Comparison of ENCODE assay signal across 8 cellular contexts in genomic region chr11:45146072-45147016, GRCh38. TPM values are rescaled to one million over a fixed set of nuclear protein-coding genes. Genes with fewer than 3 reads are reported as not detected.
DNase-seq lines count a peak whose midpoint lies in the region; ATAC-seq and TF ChIP-seq lines count a peak whose summit lies in the region.

Gene PRDM11 (plus strand): TSS chr11:45146639. CDS start chr11:45181767, 35,128 bp downstream.

- H3K9me3 ChIP-seq in DND-41 (ENCODE audit: insufficient read depth, low read length, severe bottlenecking) = no peaks in the 10 kb centered on the region
- no peaks in the 10 kb centered on the region for H3K9me3 ChIP-seq in ascending aorta
- H3K9me3 ChIP-seq in right cardiac atrium (ENCODE audit: control insufficient read depth, low read length) = no peaks in the 10 kb centered on the region

- H3K27me3 ChIP-seq in DND-41 (ENCODE audit: insufficient read depth, low read length, poor library complexity) (peaks cover 30% of the 10 kb centered on the region), ascending aorta (no peaks in the 10 kb centered on the region), right cardiac atrium (ENCODE audit: control insufficient read depth, insufficient read depth) (no peaks in the 10 kb centered on the region)

- TF ChIP-seq CTCF in DND-41 (IDR thresholded peaks at IDR 0.05; ENCODE audit: borderline replicate concordance, extremely low read depth, low read length, poor library complexity, severe bottlenecking) = no peak
- no peak for TF ChIP-seq CTCF in ascending aorta (IDR thresholded peaks at IDR 0.05)

- H3K36me3 ChIP-seq in DND-41 (ENCODE audit: insufficient read depth, low read length) = no peaks in the 10 kb centered on the region
- no peaks in the 10 kb centered on the region for H3K36me3 ChIP-seq in ascending aorta

- peak within 1 kb of the TSS; percentile 100 for H2AFZ ChIP-seq in DND-41 (ENCODE audit: low read depth, low read length)

- peak within 1 kb of the TSS; percentile 79 for H3K4me2 ChIP-seq in DND-41 (ENCODE audit: insufficient read depth, low read length)

- peak within 1 kb of the TSS; percentile 84 for H3K9ac ChIP-seq in DND-41 (ENCODE audit: low read depth, low read length)

- peaks cover under 1% of the 10 kb centered on the region; the same call in 1 of the 2 replicates for H4K20me1 ChIP-seq in DND-41 (ENCODE audit: insufficient read depth, low read length)

- peak; percentile 42 for DNase-seq in DND-41
- peak; percentile 58 for DNase-seq in HK-2 (ENCODE audit: unreplicated experiment)
- peak; percentile 24 for DNase-seq in SK-N-DZ (ENCODE audit: low spot score)
- peak in 1 of 2 donors; percentile 88 for DNase-seq in ascending aorta (ENCODE audit: low spot score in 2 of 2)
- peak; percentile 59 to 81 (median 63) for DNase-seq in right cardiac atrium
- DNase-seq in pulmonary artery endothelial cell (ENCODE audit: low read depth, low spot score) = peak; percentile 19
- no peak for DNase-seq in occipital lobe (lab: John Stamatoyannopoulos, UW)

- no peaks in the 10 kb centered on the region; the same call in 1 of the 2 replicates for H3K79me2 ChIP-seq in DND-41 (ENCODE audit: insufficient read depth, low read length)

- ATAC-seq in DND-41 (ENCODE audit: insufficient read depth, low read depth) = peak; percentile 9; the same call in 1 of the 3 replicates
- peak; percentile 27 for ATAC-seq in GM19467 (IDR thresholded peaks at IDR 0.05; ENCODE audit: unreplicated experiment)
- ATAC-seq in right cardiac atrium = peak; percentile 3 to 38

- WGBS in right cardiac atrium = under 1% methylated on average over 93 of the region's 93 CpGs

- peak within 1 kb of the TSS; percentile 76 to 88 for H3K4me3 ChIP-seq in DND-41 (ENCODE audit: low read depth in 1 of 2, low read length in 2 of 2)
- H3K4me3 ChIP-seq in ascending aorta = peak within 1 kb of the TSS; percentile 79 to 91
- H3K4me3 ChIP-seq in right cardiac atrium (ENCODE audit: low read length) = peak within 1 kb of the TSS; percentile 74

- H3K27ac ChIP-seq in DND-41 (ENCODE audit: low read length) (peak within 1 kb of the TSS; percentile 69), ascending aorta (peak within 1 kb of the TSS; percentile 95 to 100), right cardiac atrium (ENCODE audit: low read length) (peak within 1 kb of the TSS; percentile 98)

- peaks cover 23% of the 10 kb centered on the region for H3K4me1 ChIP-seq in DND-41 (ENCODE audit: insufficient read depth, low read length)
- peaks cover 8 to 17% of the 10 kb centered on the region in 2 donors for H3K4me1 ChIP-seq in ascending aorta
- peaks cover 8% of the 10 kb centered on the region for H3K4me1 ChIP-seq in right cardiac atrium (ENCODE audit: control insufficient read depth, insufficient read depth, low read length)

- intact Hi-C loops in ascending aorta (cut with DNase I) = loop anchor here (1.0 to 10.0 kb wide), 4 partner anchors 34 to 598 kb away; partner anchors contain the start of gene CHST1
- intact Hi-C loops in right cardiac atrium (cut with DNase I) = loop anchor here in 2 of 4 donors (5.0 to 10.0 kb wide), 2 partner anchors 36 to 68 kb away; no protein-coding TSS in a partner anchor

RNA-seq across cellular contexts. Expression of gene PRDM11, which starts in this region (rescaled TPM):
- 0.31 TPM in 2 replicates for polyA plus RNA-seq in SK-N-DZ (2014; cell fraction: cytosol; rRNA removed)
- 1.1 and 1.5 TPM in 2 replicates for polyA plus RNA-seq in SK-N-DZ (2014; cell fraction: nucleus; rRNA removed)
- 36.5 TPM for total RNA-seq in ascending aorta
- total RNA-seq in right cardiac atrium = 10 to 100 TPM; 27.5 to 33.9 (median 29.9) TPM
- polyA plus RNA-seq in right cardiac atrium = 9.5 TPM
- 6.0 and 8.8 TPM in 2 replicates for total RNA-seq in pulmonary artery endothelial cell
- total RNA-seq in occipital lobe = 6.2 TPM
